In genomic region chr12:76387614-76388013, GRCh38 we compare ENCODE assay signal across 38 cellular contexts.
"Had no signal": no experiment of that assay in that cellular context is flagged by ENCODE, and none has a peak within 500 bp of the region (broad histone marks: within the 10 kb centered on the region; RNA-seq: fewer than 3 reads in every experiment).

No MANE protein-coding gene starts in this region.

- FAIRE-seq: bronchial epithelial cell, TTC549 had no signal

- H3K27me3 ChIP-seq: ascending aorta, cardiac muscle cell had no signal

- H3K4me1 ChIP-seq: ascending aorta had no signal

- H3K9me3 Mint-ChIP-seq: activated B cell treated with CpG ODN at 0.5 μM for 24 hours; activated CD4-positive, alpha-beta memory T cell treated with anti-CD3 and anti-CD28 coated beads for 36 hours; activated CD4-positive, alpha-beta T cell treated with anti-CD3 and anti-CD28 coated beads, Interleukin-2, amount 10 ng/mL, durations not matched to agents 24 days and 14 days; activated naive CD4-positive, alpha-beta T cell treated with anti-CD3 and anti-CD28 coated beads, Interleukin-2, amount 10 ng/mL, durations not matched to agents 7 days and 5 days; activated naive CD4-positive, alpha-beta T cell treated with anti-CD3 and anti-CD28 coated beads, Interleukin-2, amount 50 U/mL, for 24 hours; activated naive CD8-positive, alpha-beta T cell treated with anti-CD3 and anti-CD28 coated beads, Interleukin-2, amount 10 ng/mL, durations not matched to agents 7 days and 5 days; activated naive CD8-positive, alpha-beta T cell treated with anti-CD3 and anti-CD28 coated beads, Interleukin-2, amount 50 U/mL, for 24 hours; activated T-cell treated with anti-CD3 and anti-CD28 coated beads, Interleukin-2, amount 50 U/mL, for 4 hours; activated T-helper 2 cell treated with anti-CD3 and anti-CD28 coated beads, Interferon-gamma antibody, Interleukin-2, Interleukin-4, amounts not matched to agents 10 μg/mL and 5 μg/mL and 100 μg/mL, durations not matched to agents 14 hours and 24 hours and 36 hours; brain; central memory CD8-positive, alpha-beta T cell; T-helper 1 cell treated with Interleukin-12 subunit alpha and Interleukin-12 subunit beta and Interleukin-4 antibody, amounts not matched to agents 30 μg/mL and 1 μg/mL, for 36 hours; T-helper 2 cell treated with Interferon-gamma antibody and Interleukin-4, amounts not matched to agents 5 μg/mL and 100 μg/mL, for 36 hours had no signal

- H3K4me1 Mint-ChIP-seq: activated B cell treated with CpG ODN at 0.5 μM for 24 hours; activated naive CD8-positive, alpha-beta T cell treated with anti-CD3 and anti-CD28 coated beads, Interleukin-2, amount 50 U/mL, for 24 hours; brain; central memory CD8-positive, alpha-beta T cell had no signal

- H3K27me3 Mint-ChIP-seq: activated B cell treated with CpG ODN at 0.5 μM for 24 hours; activated CD4-positive, alpha-beta memory T cell treated with anti-CD3 and anti-CD28 coated beads for 36 hours; activated CD4-positive, alpha-beta T cell treated with anti-CD3 and anti-CD28 coated beads, Interleukin-2, amount 10 ng/mL, durations not matched to agents 24 days and 14 days; activated CD8-positive, alpha-beta memory T cell treated with anti-CD3 and anti-CD28 coated beads, Interleukin-2, amount 10 ng/mL, durations not matched to agents 7 days and 5 days; activated naive CD4-positive, alpha-beta T cell treated with anti-CD3 and anti-CD28 coated beads, Interleukin-2, amount 10 ng/mL, durations not matched to agents 7 days and 5 days; activated naive CD4-positive, alpha-beta T cell treated with anti-CD3 and anti-CD28 coated beads, Interleukin-2, amount 50 U/mL, for 24 hours; activated naive CD8-positive, alpha-beta T cell; activated naive CD8-positive, alpha-beta T cell treated with anti-CD3 and anti-CD28 coated beads, Interleukin-2, amount 10 ng/mL, durations not matched to agents 7 days and 5 days; activated naive CD8-positive, alpha-beta T cell treated with anti-CD3 and anti-CD28 coated beads, Interleukin-2, amount 50 U/mL, for 24 hours; brain; central memory CD8-positive, alpha-beta T cell had no signal

- DNase-seq: activated B cell treated with CpG ODN at 0.5 μM for 24 hours; activated CD4-positive, alpha-beta memory T cell treated with anti-CD3 and anti-CD28 coated beads for 36 hours; activated CD4-positive, alpha-beta T cell treated with anti-CD3 and anti-CD28 coated beads for 4 hours; activated CD4-positive, alpha-beta T cell treated with anti-CD3 and anti-CD28 coated beads, Interleukin-2, amount 10 ng/mL, durations not matched to agents 24 days and 14 days; activated CD4-positive, alpha-beta T cell treated with anti-CD3 and anti-CD28 coated beads, Interleukin-2, amount 50 U/mL, for 1 hour; activated CD4-positive, alpha-beta T cell treated with anti-CD3 and anti-CD28 coated beads, Interleukin-2, amount 50 U/mL, for 4 hours; activated CD4-positive, CD25-positive, alpha-beta regulatory T cell treated with anti-CD3 and anti-CD28 coated beads, Interleukin-2, amount 50 U/mL, for 72 hours; activated CD8-positive, alpha-beta memory T cell treated with anti-CD3 and anti-CD28 coated beads for 24 hours; activated CD8-positive, alpha-beta memory T cell treated with anti-CD3 and anti-CD28 coated beads, Interleukin-2, amount 10 ng/mL, durations not matched to agents 7 days and 5 days; activated CD8-positive, alpha-beta memory T cell treated with anti-CD3 and anti-CD28 coated beads, Interleukin-2, amount 50 U/mL, for 48 hours; activated CD8-positive, alpha-beta T cell treated with anti-CD3 and anti-CD28 coated beads, Interleukin-2, amount 10 ng/mL, durations not matched to agents 7 days and 5 days; activated effector memory CD4-positive, alpha-beta T cell treated with Interleukin-2 at 50 U/mL for 16 hours; activated gamma-delta T cell; activated naive CD4-positive, alpha-beta T cell treated with anti-CD3 and anti-CD28 coated beads, Interleukin-2, amount 10 ng/mL, durations not matched to agents 7 days and 5 days; activated naive CD4-positive, alpha-beta T cell treated with Interleukin-2 at 50 U/mL for 16 hours; activated naive CD8-positive, alpha-beta T cell treated with anti-CD3 and anti-CD28 coated beads, Interleukin-2, amount 10 ng/mL, durations not matched to agents 7 days and 5 days; activated naive CD8-positive, alpha-beta T cell treated with anti-CD3 and anti-CD28 coated beads, Interleukin-2, amount 50 U/mL, for 24 hours; activated T-cell treated with anti-CD3 and anti-CD28 coated beads, Interleukin-2, amount 50 U/mL, for 1 hour; activated T-cell treated with anti-CD3 and anti-CD28 coated beads, Interleukin-2, amount 50 U/mL, for 4 hours; amygdala; anterior cingulate cortex; caudate nucleus; cerebellar nuclear complex; T-helper 1 cell; T-helper 2 cell; T-helper 9 cell had no signal

- H3K4me3 ChIP-seq: ascending aorta, cardiac muscle cell had no signal

- H3K4me3 Mint-ChIP-seq: activated B cell treated with CpG ODN at 0.5 μM for 24 hours; activated CD4-positive, alpha-beta memory T cell treated with anti-CD3 and anti-CD28 coated beads for 36 hours; activated CD4-positive, alpha-beta T cell treated with anti-CD3 and anti-CD28 coated beads, Interleukin-2, amount 10 ng/mL, durations not matched to agents 24 days and 14 days; activated CD8-positive, alpha-beta memory T cell treated with anti-CD3 and anti-CD28 coated beads, Interleukin-2, amount 10 ng/mL, durations not matched to agents 7 days and 5 days; activated CD8-positive, alpha-beta T cell treated with anti-CD3 and anti-CD28 coated beads, Interleukin-2, amount 10 ng/mL, durations not matched to agents 7 days and 5 days; activated naive CD4-positive, alpha-beta T cell treated with anti-CD3 and anti-CD28 coated beads, Interleukin-2, amount 10 ng/mL, durations not matched to agents 7 days and 5 days; activated naive CD4-positive, alpha-beta T cell treated with anti-CD3 and anti-CD28 coated beads, Interleukin-2, amount 50 U/mL, for 24 hours; activated naive CD8-positive, alpha-beta T cell; activated naive CD8-positive, alpha-beta T cell treated with anti-CD3 and anti-CD28 coated beads, Interleukin-2, amount 10 ng/mL, durations not matched to agents 7 days and 5 days; activated naive CD8-positive, alpha-beta T cell treated with anti-CD3 and anti-CD28 coated beads, Interleukin-2, amount 50 U/mL, for 24 hours; activated T-cell treated with anti-CD3 and anti-CD28 coated beads, Interleukin-2, amount 50 U/mL, for 4 hours; brain; central memory CD8-positive, alpha-beta T cell; T-helper 1 cell treated with Interleukin-12 subunit alpha and Interleukin-12 subunit beta and Interleukin-4 antibody, amounts not matched to agents 30 μg/mL and 1 μg/mL, for 36 hours; T-helper 2 cell treated with Interferon-gamma antibody and Interleukin-4, amounts not matched to agents 5 μg/mL and 100 μg/mL, for 36 hours had no signal

- H3K9me3 ChIP-seq: ascending aorta had no signal

- H3K27ac Mint-ChIP-seq: activated B cell treated with CpG ODN at 0.5 μM for 24 hours; activated CD4-positive, alpha-beta memory T cell treated with anti-CD3 and anti-CD28 coated beads for 36 hours; activated CD4-positive, alpha-beta T cell treated with anti-CD3 and anti-CD28 coated beads, Interleukin-2, amount 10 ng/mL, durations not matched to agents 24 days and 14 days; activated CD8-positive, alpha-beta memory T cell treated with anti-CD3 and anti-CD28 coated beads, Interleukin-2, amount 10 ng/mL, durations not matched to agents 7 days and 5 days; activated CD8-positive, alpha-beta T cell treated with anti-CD3 and anti-CD28 coated beads, Interleukin-2, amount 10 ng/mL, durations not matched to agents 7 days and 5 days; activated naive CD4-positive, alpha-beta T cell treated with anti-CD3 and anti-CD28 coated beads, Interleukin-2, amount 10 ng/mL, durations not matched to agents 7 days and 5 days; activated naive CD4-positive, alpha-beta T cell treated with anti-CD3 and anti-CD28 coated beads, Interleukin-2, amount 50 U/mL, for 24 hours; activated naive CD8-positive, alpha-beta T cell; activated naive CD8-positive, alpha-beta T cell treated with anti-CD3 and anti-CD28 coated beads, Interleukin-2, amount 10 ng/mL, durations not matched to agents 7 days and 5 days; activated naive CD8-positive, alpha-beta T cell treated with anti-CD3 and anti-CD28 coated beads, Interleukin-2, amount 50 U/mL, for 24 hours; activated T-helper 2 cell treated with anti-CD3 and anti-CD28 coated beads, Interferon-gamma antibody, Interleukin-2, Interleukin-4, amounts not matched to agents 10 μg/mL and 5 μg/mL and 100 μg/mL, durations not matched to agents 14 hours and 24 hours and 36 hours; brain; T-helper 1 cell treated with Interleukin-12 subunit alpha and Interleukin-12 subunit beta and Interleukin-4 antibody, amounts not matched to agents 30 μg/mL and 1 μg/mL, for 36 hours; T-helper 2 cell treated with Interferon-gamma antibody and Interleukin-4, amounts not matched to agents 5 μg/mL and 100 μg/mL, for 36 hours had no signal

- H3K27ac ChIP-seq: ascending aorta, cardiac muscle cell, VCaP had no signal

- ATAC-seq: activated CD8-positive, alpha-beta memory T cell treated with anti-CD3 and anti-CD28 coated beads, Interleukin-2, amount 10 ng/mL, durations not matched to agents 7 days and 5 days; activated CD8-positive, alpha-beta T cell treated with anti-CD3 and anti-CD28 coated beads, Interleukin-2, amount 10 ng/mL, durations not matched to agents 7 days and 5 days; activated naive CD8-positive, alpha-beta T cell treated with anti-CD3 and anti-CD28 coated beads, Interleukin-2, amount 50 U/mL, for 24 hours; activated T-cell treated with anti-CD3 and anti-CD28 coated beads, Interleukin-2, amount 50 U/mL, for 4 hours had no signal
